9 cellular contexts compared by ENCODE assay signal in the genomic region with DNA sequence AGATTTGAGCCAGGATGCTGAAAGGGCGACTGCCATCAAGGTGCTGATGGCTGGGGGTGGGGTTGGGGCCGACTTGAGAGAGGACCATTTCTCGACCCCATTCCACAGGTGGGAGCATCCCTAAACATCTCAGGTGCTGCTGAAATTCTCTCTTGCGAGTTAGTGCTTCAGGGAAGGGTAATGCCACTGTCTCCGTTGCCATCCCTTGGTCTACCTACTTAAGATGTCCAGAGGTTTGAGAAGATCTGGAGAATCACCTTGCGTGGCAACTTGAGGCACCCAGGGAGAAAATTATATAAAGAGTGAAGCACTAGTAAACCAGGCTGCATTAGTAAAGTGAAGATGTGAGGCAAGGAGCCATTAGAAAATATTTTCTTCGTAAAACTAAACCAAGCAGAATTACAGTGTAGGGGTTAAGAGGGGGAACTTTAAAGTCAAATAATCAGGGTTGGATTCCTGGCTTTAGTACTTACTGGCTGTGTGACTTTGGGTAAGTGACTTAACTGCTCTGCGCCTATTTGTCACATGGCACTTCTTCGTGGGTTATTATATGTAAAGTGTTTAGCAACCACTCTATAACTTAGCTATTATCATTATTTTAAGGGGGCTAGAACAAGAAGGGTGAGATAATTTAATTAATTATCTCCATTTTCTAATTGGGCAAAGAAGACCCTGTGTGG. TPM values are rescaled to one million over a fixed set of nuclear protein-coding genes. Genes with fewer than 3 reads are reported as not detected.
DNase-seq lines count a peak whose midpoint lies in the region; ATAC-seq, FAIRE-seq and TF ChIP-seq lines count a peak whose summit lies in the region.
"Had no signal": no experiment of that assay in that cellular context is flagged by ENCODE, and none has a peak within 500 bp of the region (broad histone marks: within the 10 kb centered on the region; RNA-seq: fewer than 3 reads in every experiment).

No MANE protein-coding gene starts in this region.

- peaks cover 3% of the 10 kb centered on the region for H3K9me3 Mint-ChIP-seq in CD8-positive, alpha-beta T cell
- H3K9me3 Mint-ChIP-seq in osteocyte (ENCODE audit: unreplicated experiment), result no peaks in the 10 kb centered on the region

- H2AFZ ChIP-seq in OCI-LY1 (ENCODE audit: low read length) (no peak overlapping the region), endothelial cell of umbilical vein (ENCODE audit: low read depth, low read length) (peak overlapping the region; percentile 96)

- in situ Hi-C loops in G401 (cut with HindIII; ENCODE audit: low sequenced_read_pairs), result no loop called here

- POLR2A ChIA-PET in CD8-positive, alpha-beta T cell (lab: Charles Lee), result no interaction called here
- POLR2A ChIA-PET in endothelial cell of umbilical vein (lab: Charles Lee), result no interaction called here

- H3F3A ChIP-seq in OCI-LY1 (ENCODE audit: insufficient read depth, low read length), result peaks cover 6% of the 10 kb centered on the region; the same call in 1 of the 2 replicates

- TF ChIP-seq POLR2A in endothelial cell of umbilical vein (IDR thresholded peaks at IDR 0.05; ENCODE audit: low read depth, low read length), result no peak

- H3K4me2 ChIP-seq in OCI-LY1 (ENCODE audit: low read length) (peak overlapping the region; percentile 79), endothelial cell of umbilical vein (ENCODE audit: insufficient read depth, low read length) (peak overlapping the region; percentile 75)

- intact Hi-C loops in CD8-positive, alpha-beta T cell (cut with DNase I, micrococcal nuclease), result loop anchor here (5.0 kb wide), 3 partner anchors 52 to 1233 kb away; no protein-coding TSS in a partner anchor
- intact Hi-C loops in endothelial cell of umbilical vein (cut with micrococcal nuclease), result no loop called here

- H3K36me3 ChIP-seq in CD8-positive, alpha-beta T cell (ENCODE audit: insufficient read depth, low read length), result no peaks in the 10 kb centered on the region
- H3K36me3 ChIP-seq in OCI-LY1 (ENCODE audit: insufficient read depth, low read length) (peaks cover 31% of the 10 kb centered on the region; the same call in 1 of the 2 replicates), endothelial cell of umbilical vein (ENCODE audit: control insufficient read depth in 2 of 2, extremely low read depth in 1 of 2, insufficient read depth in 2 of 2, low read length in 2 of 2) (no peaks in the 10 kb centered on the region)

- H3K9me2 ChIP-seq in OCI-LY1 (ENCODE audit: low read depth, low read length), result no peaks in the 10 kb centered on the region

- no peaks in the 10 kb centered on the region for H3K9me3 ChIP-seq in CD8-positive, alpha-beta T cell (ENCODE audit: low read length)
- H3K9me3 ChIP-seq in OCI-LY1 (ENCODE audit: low read length) (no peaks in the 10 kb centered on the region), endothelial cell of umbilical vein (replicated peaks; ENCODE audit: control insufficient read depth, insufficient read depth, low read length) (no peaks in the 10 kb centered on the region)

- H3K4me1 Mint-ChIP-seq in CD8-positive, alpha-beta T cell (ENCODE audit: low read depth), result peaks cover 73% of the 10 kb centered on the region
- H3K4me1 Mint-ChIP-seq in osteocyte (ENCODE audit: unreplicated experiment), result peaks cover 56% of the 10 kb centered on the region

- dilution Hi-C loops in endothelial cell of umbilical vein (cut with MboI; ENCODE audit: extremely low pct_ligation_motif_present, low sequenced_read_pairs), result no loop called here

- CTCF ChIA-PET in CD8-positive, alpha-beta T cell (lab: Charles Lee), result interaction anchor here (0.9 to 3.3 kb wide), 4 partner anchors 16 to 220 kb away, joined by 3 to 15 read pairs (median 9); no protein-coding TSS in a partner anchor
- CTCF ChIA-PET in endothelial cell of umbilical vein (lab: Charles Lee), result interaction anchor here (1.6 to 6.0 kb wide), 2 partner anchors 17 to 224 kb away, joined by 3 to 197 read pairs; no protein-coding TSS in a partner anchor

- H4K20me1 ChIP-seq in OCI-LY1 (ENCODE audit: insufficient read depth, low read length) (no peaks in the 10 kb centered on the region), endothelial cell of umbilical vein (replicated peaks; ENCODE audit: control insufficient read depth, extremely low read depth, insufficient read depth, low read length) (no peaks in the 10 kb centered on the region)

- peak overlapping the region; percentile 96 for H3K4me3 Mint-ChIP-seq in CD8-positive, alpha-beta T cell
- peak overlapping the region; percentile 71 for H3K4me3 Mint-ChIP-seq in osteocyte (ENCODE audit: unreplicated experiment)

- H3K27ac Mint-ChIP-seq in CD8-positive, alpha-beta T cell, result peak overlapping the region; percentile 86
- H3K27ac Mint-ChIP-seq in osteocyte (ENCODE audit: unreplicated experiment), result peak overlapping the region; percentile 63

- H3K4me3 ChIP-seq in CD8-positive, alpha-beta T cell (ENCODE audit: low read depth, low read length), result peak overlapping the region; percentile 86
- H3K4me3 ChIP-seq in OCI-LY1 (ENCODE audit: low read depth, low read length, poor library complexity, severe bottlenecking), result peak overlapping the region; percentile 95
- H3K4me3 ChIP-seq in endothelial cell of umbilical vein (replicated peaks in 1 of 3; ENCODE audit: insufficient read depth in 1 of 3, low read depth in 1 of 3, low read length in 3 of 3), result peak overlapping the region; percentile 20 to 88 (median 51)

- no peak for DNase-seq in CD8-positive, alpha-beta T cell
- no peak for DNase-seq in endothelial cell of umbilical vein (ENCODE audit: low read depth, low spot score)
- no peak for DNase-seq in osteocyte (ENCODE audit: extremely low spot score, unreplicated experiment)
- no peak for DNase-seq in G401 (ENCODE audit: low spot score)
- no peak for DNase-seq in NCI-H2029 (lab: John Stamatoyannopoulos, UW)
- no peak for DNase-seq in SIG-M5 treated with dmso at 0.1 percent for 504 hours (lab: John Stamatoyannopoulos, UW; ENCODE audit: unreplicated experiment)
- DNase-seq: NCI-H1105 treated with DMSO at 0.1 percent for 48 hours had no signal

- TF ChIP-seq CTCF in CD8-positive, alpha-beta T cell (IDR thresholded peaks at IDR 0.05), result no peak
- TF ChIP-seq CTCF in OCI-LY1 (IDR thresholded peaks at IDR 0.05; ENCODE audit: low read length), result no peak
- TF ChIP-seq CTCF in endothelial cell of umbilical vein (IDR thresholded peaks at IDR 0.05; ENCODE audit: extremely low read depth in 1 of 2, insufficient read depth in 1 of 2, low read depth in 1 of 2, low read length in 2 of 2), result no peak
- no peak for TF ChIP-seq CTCF in osteocyte (IDR thresholded peaks at IDR 0.05)

- H3K36me3 Mint-ChIP-seq in CD8-positive, alpha-beta T cell, result peaks cover 11% of the 10 kb centered on the region
- peaks cover 2% of the 10 kb centered on the region for H3K36me3 Mint-ChIP-seq in osteocyte (ENCODE audit: unreplicated experiment)

- ATAC-seq in CD8-positive, alpha-beta T cell, result no peak
- ATAC-seq in GM21529 (IDR thresholded peaks at IDR 0.05; ENCODE audit: unreplicated experiment), result no peak

- H3K4me1 ChIP-seq in CD8-positive, alpha-beta T cell (ENCODE audit: insufficient read depth, low read length), result peaks cover 66% of the 10 kb centered on the region
- H3K4me1 ChIP-seq in OCI-LY1 (ENCODE audit: insufficient read depth, low read length, severe bottlenecking) (peaks cover 59% of the 10 kb centered on the region), endothelial cell of umbilical vein (ENCODE audit: control insufficient read depth, extremely low read depth, insufficient read depth, low read length) (peaks cover 25% of the 10 kb centered on the region)

- peak overlapping the region; percentile 92 for H3K27ac ChIP-seq in CD8-positive, alpha-beta T cell (ENCODE audit: low read depth, low read length)
- H3K27ac ChIP-seq in OCI-LY1 (ENCODE audit: low read depth, low read length, poor library complexity, severe bottlenecking), result peak overlapping the region; percentile 99
- peak overlapping the region; percentile 66 for H3K27ac ChIP-seq in endothelial cell of umbilical vein (ENCODE audit: insufficient read depth, low read depth, low read length)

- H3K27me3 ChIP-seq in CD8-positive, alpha-beta T cell (ENCODE audit: insufficient read depth, low read length), result no peaks in the 10 kb centered on the region
- H3K27me3 ChIP-seq in OCI-LY1 (ENCODE audit: insufficient read depth, low read length) (no peaks in the 10 kb centered on the region), endothelial cell of umbilical vein (ENCODE audit: control insufficient read depth in 2 of 2, insufficient read depth in 2 of 2, low read length in 2 of 2) (peaks cover 4% of the 10 kb centered on the region in 2 experiments)

- no peaks in the 10 kb centered on the region for H3K9me1 ChIP-seq in endothelial cell of umbilical vein (replicated peaks; ENCODE audit: control insufficient read depth, extremely low read depth, insufficient read depth, low read length)

- no peak for FAIRE-seq in endothelial cell of umbilical vein (lab: Jason Lieb, UNC)

- H3K9ac ChIP-seq in OCI-LY1 (ENCODE audit: low read length), result peak overlapping the region; percentile 99
- peak overlapping the region; percentile 90 for H3K9ac ChIP-seq in endothelial cell of umbilical vein (replicated peaks; ENCODE audit: extremely low read depth, insufficient read depth, low read length)

- no peaks in the 10 kb centered on the region for H3K27me3 Mint-ChIP-seq in CD8-positive, alpha-beta T cell (ENCODE audit: low read depth)
- no peaks in the 10 kb centered on the region for H3K27me3 Mint-ChIP-seq in osteocyte (ENCODE audit: unreplicated experiment)

- TSS peak; percentile 63 for BruUV-seq in endothelial cell of umbilical vein (replicated peaks; lab: Mats Ljungman, UMichigan)

- H3K79me2 ChIP-seq in OCI-LY1 (ENCODE audit: insufficient read depth, low read length), result peaks cover 53% of the 10 kb centered on the region
- H3K79me2 ChIP-seq in endothelial cell of umbilical vein (ENCODE audit: control insufficient read depth, insufficient read depth, low read length), result peaks cover 34% of the 10 kb centered on the region

TF ChIP-seq in endothelial cell of umbilical vein, 7 proteins besides CTCF, POLR2A, EP300 and RAD21 (continues in another document):
- no peak for TF ChIP-seq GATA2 (IDR thresholded peaks at IDR 0.05; ENCODE audit: insufficient read depth, insufficient read length, low read depth, low read length)
- no peak for TF ChIP-seq FOS (IDR thresholded peaks at IDR 0.05; ENCODE audit: borderline replicate concordance, insufficient read depth, low read length)
- TF ChIP-seq MYC (IDR thresholded peaks at IDR 0.05; ENCODE audit: low read depth, low read length), result no peak

RNA-seq across cellular contexts. Expression of a gene that starts 0.7 kb away (rescaled TPM):
- total RNA-seq in CD8-positive, alpha-beta T cell, result 10 to 100 TPM; 72.9 to 75.2 TPM
- total RNA-seq in endothelial cell of umbilical vein (43.3 and 45.1 TPM in 2 replicates), osteocyte (79.6 and 84.1 TPM in 2 replicates)
- 40.2 and 40.3 TPM in 2 replicates for polyA plus RNA-seq in endothelial cell of umbilical vein
- 43.9 and 50.2 TPM in 2 replicates for polyA plus RNA-seq in endothelial cell of umbilical vein (2011; cell fraction: cytosol; rRNA removed)
- 34.8 and 38.6 TPM in 2 replicates for polyA plus RNA-seq in endothelial cell of umbilical vein (2011; cell fraction: nucleus; rRNA removed)
- 32.9 and 37.2 TPM in 2 replicates for polyA plus RNA-seq in endothelial cell of umbilical vein (2012)
- 41.8 and 43.3 TPM in 2 replicates for polyA minus RNA-seq in endothelial cell of umbilical vein
- polyA minus RNA-seq in endothelial cell of umbilical vein (2011; cell fraction: cytosol; rRNA and poly(A)+ RNA removed), result not detected
- 48.8 and 59.0 TPM in 2 replicates for polyA minus RNA-seq in endothelial cell of umbilical vein (2011; cell fraction: nucleus; rRNA and poly(A)+ RNA removed)
- 11.6 and 21.3 TPM in 2 replicates for total RNA-seq in G401 (2014; rRNA removed; shearing (Covaris generic))
